Comparison of ENCODE assay signal across 1 cellular context in genomic region chr16:67430504-67431076, GRCh38.
TF ChIP-seq lines count a peak whose summit lies in the region.

No MANE protein-coding gene starts in this region.

TF ChIP-seq in K562, 482 proteins besides CTCF, POLR2A, EP300 and RAD21 (continues in another document):
- TF ChIP-seq, protein P1, sequence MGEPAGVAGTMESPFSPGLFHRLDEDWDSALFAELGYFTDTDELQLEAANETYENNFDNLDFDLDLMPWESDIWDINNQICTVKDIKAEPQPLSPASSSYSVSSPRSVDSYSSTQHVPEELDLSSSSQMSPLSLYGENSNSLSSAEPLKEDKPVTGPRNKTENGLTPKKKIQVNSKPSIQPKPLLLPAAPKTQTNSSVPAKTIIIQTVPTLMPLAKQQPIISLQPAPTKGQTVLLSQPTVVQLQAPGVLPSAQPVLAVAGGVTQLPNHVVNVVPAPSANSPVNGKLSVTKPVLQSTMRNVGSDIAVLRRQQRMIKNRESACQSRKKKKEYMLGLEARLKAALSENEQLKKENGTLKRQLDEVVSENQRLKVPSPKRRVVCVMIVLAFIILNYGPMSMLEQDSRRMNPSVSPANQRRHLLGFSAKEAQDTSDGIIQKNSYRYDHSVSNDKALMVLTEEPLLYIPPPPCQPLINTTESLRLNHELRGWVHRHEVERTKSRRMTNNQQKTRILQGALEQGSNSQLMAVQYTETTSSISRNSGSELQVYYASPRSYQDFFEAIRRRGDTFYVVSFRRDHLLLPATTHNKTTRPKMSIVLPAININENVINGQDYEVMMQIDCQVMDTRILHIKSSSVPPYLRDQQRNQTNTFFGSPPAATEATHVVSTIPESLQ (CRISPR knock-in tag; IDR thresholded peaks at IDR 0.05) = no peak
- no peak for TF ChIP-seq ID3 (CRISPR knock-in tag; IDR thresholded peaks at IDR 0.05)
- TF ChIP-seq ID3 (tag; IDR thresholded peaks at IDR 0.05) = no peak
- TF ChIP-seq HMGN3 (IDR thresholded peaks at IDR 0.05; ENCODE audit: borderline replicate concordance, extremely low read depth, insufficient read length, low read depth, low read length) = no peak
- no peak for TF ChIP-seq ILF3 (IDR thresholded peaks at IDR 0.05; ENCODE audit: borderline replicate concordance)
- TF ChIP-seq, protein P2, sequence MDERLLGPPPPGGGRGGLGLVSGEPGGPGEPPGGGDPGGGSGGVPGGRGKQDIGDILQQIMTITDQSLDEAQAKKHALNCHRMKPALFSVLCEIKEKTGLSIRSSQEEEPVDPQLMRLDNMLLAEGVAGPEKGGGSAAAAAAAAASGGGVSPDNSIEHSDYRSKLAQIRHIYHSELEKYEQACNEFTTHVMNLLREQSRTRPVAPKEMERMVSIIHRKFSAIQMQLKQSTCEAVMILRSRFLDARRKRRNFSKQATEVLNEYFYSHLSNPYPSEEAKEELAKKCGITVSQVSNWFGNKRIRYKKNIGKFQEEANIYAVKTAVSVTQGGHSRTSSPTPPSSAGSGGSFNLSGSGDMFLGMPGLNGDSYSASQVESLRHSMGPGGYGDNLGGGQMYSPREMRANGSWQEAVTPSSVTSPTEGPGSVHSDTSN (CRISPR knock-in tag; IDR thresholded peaks at IDR 0.05; ENCODE audit: low read depth) = no peak
- TF ChIP-seq, protein P2 (tag; conservative IDR thresholded peaks at IDR 0.05; ENCODE audit: low read depth) = no peak
- TF ChIP-seq ZNF561 (CRISPR knock-in tag; conservative IDR thresholded peaks at IDR 0.05) = no peak
- TF ChIP-seq ZKSCAN8 (CRISPR knock-in tag; IDR thresholded peaks at IDR 0.05) = no peak
- peak; percentile 87 for TF ChIP-seq MAX (CRISPR knock-in tag; IDR thresholded peaks at IDR 0.05)
- TF ChIP-seq POLR2H (tag; IDR thresholded peaks at IDR 0.05; ENCODE audit: low read depth) = no peak
- TF ChIP-seq, protein P3, sequence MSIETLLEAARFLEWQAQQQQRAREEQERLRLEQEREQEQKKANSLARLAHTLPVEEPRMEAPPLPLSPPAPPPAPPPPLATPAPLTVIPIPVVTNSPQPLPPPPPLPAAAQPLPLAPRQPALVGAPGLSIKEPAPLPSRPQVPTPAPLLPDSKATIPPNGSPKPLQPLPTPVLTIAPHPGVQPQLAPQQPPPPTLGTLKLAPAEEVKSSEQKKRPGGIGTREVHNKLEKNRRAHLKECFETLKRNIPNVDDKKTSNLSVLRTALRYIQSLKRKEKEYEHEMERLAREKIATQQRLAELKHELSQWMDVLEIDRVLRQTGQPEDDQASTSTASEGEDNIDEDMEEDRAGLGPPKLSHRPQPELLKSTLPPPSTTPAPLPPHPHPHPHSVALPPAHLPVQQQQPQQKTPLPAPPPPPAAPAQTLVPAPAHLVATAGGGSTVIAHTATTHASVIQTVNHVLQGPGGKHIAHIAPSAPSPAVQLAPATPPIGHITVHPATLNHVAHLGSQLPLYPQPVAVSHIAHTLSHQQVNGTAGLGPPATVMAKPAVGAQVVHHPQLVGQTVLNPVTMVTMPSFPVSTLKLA (conservative IDR thresholded peaks at IDR 0.05) = peak in 1 of 2 experiments; percentile 69; a peak in 2 of 4 replicates
- TF ChIP-seq SMARCC2 (IDR thresholded peaks at IDR 0.05; ENCODE audit: low read depth) = no peak
- TF ChIP-seq HDAC2 (IDR thresholded peaks at IDR 0.05) = no peak
- TF ChIP-seq HNRNPLL (IDR thresholded peaks at IDR 0.05; ENCODE audit: low read depth, low read length, poor library complexity, severe bottlenecking) = no peak
- TF ChIP-seq PHTF2 (CRISPR knock-in tag; IDR thresholded peaks at IDR 0.05) = no peak
- TF ChIP-seq, protein P4, sequence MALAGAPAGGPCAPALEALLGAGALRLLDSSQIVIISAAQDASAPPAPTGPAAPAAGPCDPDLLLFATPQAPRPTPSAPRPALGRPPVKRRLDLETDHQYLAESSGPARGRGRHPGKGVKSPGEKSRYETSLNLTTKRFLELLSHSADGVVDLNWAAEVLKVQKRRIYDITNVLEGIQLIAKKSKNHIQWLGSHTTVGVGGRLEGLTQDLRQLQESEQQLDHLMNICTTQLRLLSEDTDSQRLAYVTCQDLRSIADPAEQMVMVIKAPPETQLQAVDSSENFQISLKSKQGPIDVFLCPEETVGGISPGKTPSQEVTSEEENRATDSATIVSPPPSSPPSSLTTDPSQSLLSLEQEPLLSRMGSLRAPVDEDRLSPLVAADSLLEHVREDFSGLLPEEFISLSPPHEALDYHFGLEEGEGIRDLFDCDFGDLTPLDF (CRISPR knock-in tag; IDR thresholded peaks at IDR 0.05) = no peak
- no peak for TF ChIP-seq FOXK2 (conservative IDR thresholded peaks at IDR 0.05 in 1 of 2, IDR thresholded peaks at IDR 0.05 in 1 of 2; ENCODE audit: low read depth in 2 of 2)
- TF ChIP-seq RBM17 (IDR thresholded peaks at IDR 0.05; ENCODE audit: borderline replicate concordance, low read depth, low read length) = no peak
- TF ChIP-seq RBFOX2 (IDR thresholded peaks at IDR 0.05; ENCODE audit: low read depth, low read length) = peak; percentile 30
- TF ChIP-seq, protein P5, sequence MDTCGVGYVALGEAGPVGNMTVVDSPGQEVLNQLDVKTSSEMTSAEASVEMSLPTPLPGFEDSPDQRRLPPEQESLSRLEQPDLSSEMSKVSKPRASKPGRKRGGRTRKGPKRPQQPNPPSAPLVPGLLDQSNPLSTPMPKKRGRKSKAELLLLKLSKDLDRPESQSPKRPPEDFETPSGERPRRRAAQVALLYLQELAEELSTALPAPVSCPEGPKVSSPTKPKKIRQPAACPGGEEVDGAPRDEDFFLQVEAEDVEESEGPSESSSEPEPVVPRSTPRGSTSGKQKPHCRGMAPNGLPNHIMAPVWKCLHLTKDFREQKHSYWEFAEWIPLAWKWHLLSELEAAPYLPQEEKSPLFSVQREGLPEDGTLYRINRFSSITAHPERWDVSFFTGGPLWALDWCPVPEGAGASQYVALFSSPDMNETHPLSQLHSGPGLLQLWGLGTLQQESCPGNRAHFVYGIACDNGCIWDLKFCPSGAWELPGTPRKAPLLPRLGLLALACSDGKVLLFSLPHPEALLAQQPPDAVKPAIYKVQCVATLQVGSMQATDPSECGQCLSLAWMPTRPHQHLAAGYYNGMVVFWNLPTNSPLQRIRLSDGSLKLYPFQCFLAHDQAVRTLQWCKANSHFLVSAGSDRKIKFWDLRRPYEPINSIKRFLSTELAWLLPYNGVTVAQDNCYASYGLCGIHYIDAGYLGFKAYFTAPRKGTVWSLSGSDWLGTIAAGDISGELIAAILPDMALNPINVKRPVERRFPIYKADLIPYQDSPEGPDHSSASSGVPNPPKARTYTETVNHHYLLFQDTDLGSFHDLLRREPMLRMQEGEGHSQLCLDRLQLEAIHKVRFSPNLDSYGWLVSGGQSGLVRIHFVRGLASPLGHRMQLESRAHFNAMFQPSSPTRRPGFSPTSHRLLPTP (IDR thresholded peaks at IDR 0.05; ENCODE audit: borderline replicate concordance, extremely low read depth, insufficient read length) = no peak
- no peak for TF ChIP-seq CBFB (CRISPR knock-in tag; IDR thresholded peaks at IDR 0.05)
- no peak for TF ChIP-seq E2F3 (CRISPR knock-in tag; IDR thresholded peaks at IDR 0.05)
- TF ChIP-seq, protein P6, sequence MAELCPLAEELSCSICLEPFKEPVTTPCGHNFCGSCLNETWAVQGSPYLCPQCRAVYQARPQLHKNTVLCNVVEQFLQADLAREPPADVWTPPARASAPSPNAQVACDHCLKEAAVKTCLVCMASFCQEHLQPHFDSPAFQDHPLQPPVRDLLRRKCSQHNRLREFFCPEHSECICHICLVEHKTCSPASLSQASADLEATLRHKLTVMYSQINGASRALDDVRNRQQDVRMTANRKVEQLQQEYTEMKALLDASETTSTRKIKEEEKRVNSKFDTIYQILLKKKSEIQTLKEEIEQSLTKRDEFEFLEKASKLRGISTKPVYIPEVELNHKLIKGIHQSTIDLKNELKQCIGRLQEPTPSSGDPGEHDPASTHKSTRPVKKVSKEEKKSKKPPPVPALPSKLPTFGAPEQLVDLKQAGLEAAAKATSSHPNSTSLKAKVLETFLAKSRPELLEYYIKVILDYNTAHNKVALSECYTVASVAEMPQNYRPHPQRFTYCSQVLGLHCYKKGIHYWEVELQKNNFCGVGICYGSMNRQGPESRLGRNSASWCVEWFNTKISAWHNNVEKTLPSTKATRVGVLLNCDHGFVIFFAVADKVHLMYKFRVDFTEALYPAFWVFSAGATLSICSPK (IDR thresholded peaks at IDR 0.05; ENCODE audit: borderline replicate concordance) = no peak
- TF ChIP-seq MCM2 (IDR thresholded peaks at IDR 0.05; ENCODE audit: low read depth) = no peak
- TF ChIP-seq MTA2 (IDR thresholded peaks at IDR 0.05; ENCODE audit: low read depth) = no peak
- TF ChIP-seq IRF2 (CRISPR knock-in tag; IDR thresholded peaks at IDR 0.05) = no peak
- TF ChIP-seq CREB1 (IDR thresholded peaks at IDR 0.05) = no peak
- TF ChIP-seq CREB1 (CRISPR knock-in tag; IDR thresholded peaks at IDR 0.05) = 0 out of 2 replicates have a peak, but pooled peaks have one; percentile 34
- TF ChIP-seq, protein P7, sequence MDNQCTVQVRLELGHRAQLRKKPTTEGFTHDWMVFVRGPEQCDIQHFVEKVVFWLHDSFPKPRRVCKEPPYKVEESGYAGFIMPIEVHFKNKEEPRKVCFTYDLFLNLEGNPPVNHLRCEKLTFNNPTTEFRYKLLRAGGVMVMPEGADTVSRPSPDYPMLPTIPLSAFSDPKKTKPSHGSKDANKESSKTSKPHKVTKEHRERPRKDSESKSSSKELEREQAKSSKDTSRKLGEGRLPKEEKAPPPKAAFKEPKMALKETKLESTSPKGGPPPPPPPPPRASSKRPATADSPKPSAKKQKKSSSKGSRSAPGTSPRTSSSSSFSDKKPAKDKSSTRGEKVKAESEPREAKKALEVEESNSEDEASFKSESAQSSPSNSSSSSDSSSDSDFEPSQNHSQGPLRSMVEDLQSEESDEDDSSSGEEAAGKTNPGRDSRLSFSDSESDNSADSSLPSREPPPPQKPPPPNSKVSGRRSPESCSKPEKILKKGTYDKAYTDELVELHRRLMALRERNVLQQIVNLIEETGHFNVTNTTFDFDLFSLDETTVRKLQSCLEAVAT (IDR thresholded peaks at IDR 0.05) = no peak
- no peak for TF ChIP-seq ASH1L (IDR thresholded peaks at IDR 0.05; ENCODE audit: borderline replicate concordance, low read depth, partially characterized antibody)
- TF ChIP-seq MEF2A (IDR thresholded peaks at IDR 0.05; ENCODE audit: control insufficient read depth, low read depth, low read length) = no peak
- TF ChIP-seq, protein P8, sequence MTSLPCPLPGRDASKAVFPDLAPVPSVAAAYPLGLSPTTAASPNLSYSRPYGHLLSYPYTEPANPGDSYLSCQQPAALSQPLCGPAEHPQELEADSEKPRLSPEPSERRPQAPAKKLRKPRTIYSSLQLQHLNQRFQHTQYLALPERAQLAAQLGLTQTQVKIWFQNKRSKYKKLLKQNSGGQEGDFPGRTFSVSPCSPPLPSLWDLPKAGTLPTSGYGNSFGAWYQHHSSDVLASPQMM (CRISPR knock-in tag; IDR thresholded peaks at IDR 0.05) = no peak
- TF ChIP-seq, protein P9, sequence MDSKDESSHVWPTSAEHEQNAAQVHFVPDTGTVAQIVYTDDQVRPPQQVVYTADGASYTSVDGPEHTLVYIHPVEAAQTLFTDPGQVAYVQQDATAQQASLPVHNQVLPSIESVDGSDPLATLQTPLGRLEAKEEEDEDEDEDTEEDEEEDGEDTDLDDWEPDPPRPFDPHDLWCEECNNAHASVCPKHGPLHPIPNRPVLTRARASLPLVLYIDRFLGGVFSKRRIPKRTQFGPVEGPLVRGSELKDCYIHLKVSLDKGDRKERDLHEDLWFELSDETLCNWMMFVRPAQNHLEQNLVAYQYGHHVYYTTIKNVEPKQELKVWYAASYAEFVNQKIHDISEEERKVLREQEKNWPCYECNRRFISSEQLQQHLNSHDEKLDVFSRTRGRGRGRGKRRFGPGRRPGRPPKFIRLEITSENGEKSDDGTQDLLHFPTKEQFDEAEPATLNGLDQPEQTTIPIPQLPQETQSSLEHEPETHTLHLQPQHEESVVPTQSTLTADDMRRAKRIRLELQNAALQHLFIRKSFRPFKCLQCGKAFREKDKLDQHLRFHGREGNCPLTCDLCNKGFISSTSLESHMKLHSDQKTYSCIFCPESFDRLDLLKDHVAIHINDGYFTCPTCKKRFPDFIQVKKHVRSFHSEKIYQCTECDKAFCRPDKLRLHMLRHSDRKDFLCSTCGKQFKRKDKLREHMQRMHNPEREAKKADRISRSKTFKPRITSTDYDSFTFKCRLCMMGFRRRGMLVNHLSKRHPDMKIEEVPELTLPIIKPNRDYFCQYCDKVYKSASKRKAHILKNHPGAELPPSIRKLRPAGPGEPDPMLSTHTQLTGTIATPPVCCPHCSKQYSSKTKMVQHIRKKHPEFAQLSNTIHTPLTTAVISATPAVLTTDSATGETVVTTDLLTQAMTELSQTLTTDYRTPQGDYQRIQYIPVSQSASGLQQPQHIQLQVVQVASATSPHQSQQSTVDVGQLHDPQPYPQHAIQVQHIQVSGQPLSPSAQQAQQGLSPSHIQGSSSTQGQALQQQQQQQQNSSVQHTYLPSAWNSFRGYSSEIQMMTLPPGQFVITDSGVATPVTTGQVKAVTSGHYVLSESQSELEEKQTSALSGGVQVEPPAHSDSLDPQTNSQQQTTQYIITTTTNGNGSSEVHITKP (IDR thresholded peaks at IDR 0.05; ENCODE audit: partially characterized antibody) = no peak
- TF ChIP-seq SUPT5H (IDR thresholded peaks at IDR 0.05) = no peak
- TF ChIP-seq BDP1 (IDR thresholded peaks at IDR 0.05; ENCODE audit: insufficient read depth, insufficient read length) = no peak
- TF ChIP-seq, protein P10, sequence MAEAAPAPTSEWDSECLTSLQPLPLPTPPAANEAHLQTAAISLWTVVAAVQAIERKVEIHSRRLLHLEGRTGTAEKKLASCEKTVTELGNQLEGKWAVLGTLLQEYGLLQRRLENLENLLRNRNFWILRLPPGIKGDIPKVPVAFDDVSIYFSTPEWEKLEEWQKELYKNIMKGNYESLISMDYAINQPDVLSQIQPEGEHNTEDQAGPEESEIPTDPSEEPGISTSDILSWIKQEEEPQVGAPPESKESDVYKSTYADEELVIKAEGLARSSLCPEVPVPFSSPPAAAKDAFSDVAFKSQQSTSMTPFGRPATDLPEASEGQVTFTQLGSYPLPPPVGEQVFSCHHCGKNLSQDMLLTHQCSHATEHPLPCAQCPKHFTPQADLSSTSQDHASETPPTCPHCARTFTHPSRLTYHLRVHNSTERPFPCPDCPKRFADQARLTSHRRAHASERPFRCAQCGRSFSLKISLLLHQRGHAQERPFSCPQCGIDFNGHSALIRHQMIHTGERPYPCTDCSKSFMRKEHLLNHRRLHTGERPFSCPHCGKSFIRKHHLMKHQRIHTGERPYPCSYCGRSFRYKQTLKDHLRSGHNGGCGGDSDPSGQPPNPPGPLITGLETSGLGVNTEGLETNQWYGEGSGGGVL (CRISPR knock-in tag; IDR thresholded peaks at IDR 0.05) = no peak
- TF ChIP-seq PCBP1 (IDR thresholded peaks at IDR 0.05; ENCODE audit: low read depth, low read length, poor library complexity, severe bottlenecking) = peak; percentile 49
